Comparison of ENCODE assay signal across 1 cellular context in the genomic region with DNA sequence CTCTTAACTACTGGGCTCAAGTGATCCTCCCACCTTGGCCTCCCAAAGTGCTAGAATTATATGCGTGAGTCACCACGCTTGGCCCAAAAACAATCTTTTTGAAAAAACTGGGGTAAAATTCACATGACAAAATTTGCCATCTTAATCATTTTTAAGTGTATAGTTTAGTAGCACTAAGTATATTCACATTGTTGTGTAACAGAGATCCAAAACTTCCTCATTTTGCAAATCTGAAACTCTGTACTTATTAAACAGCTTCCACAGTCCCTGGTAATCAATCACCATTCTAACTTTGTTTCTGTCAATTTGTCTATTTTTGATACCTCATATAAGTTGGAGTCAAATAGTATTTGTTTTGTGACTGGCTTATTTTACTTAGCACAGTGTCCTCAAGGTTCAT.
TF ChIP-seq lines count a peak whose summit lies in the region.

No MANE protein-coding gene starts in this region.

TF ChIP-seq in HepG2, 621 proteins besides CTCF, POLR2A, EP300 and RAD21:
- TF ChIP-seq MTA3 (CRISPR knock-in tag; IDR thresholded peaks at IDR 0.05) (no peak), ZNF639 (CRISPR knock-in tag; conservative IDR thresholded peaks at IDR 0.05) (no peak), ZFP36 (IDR thresholded peaks at IDR 0.05; ENCODE audit: borderline replicate concordance, low read depth, low read length, partially characterized antibody) (no peak), TFDP2 (CRISPR knock-in tag; IDR thresholded peaks at IDR 0.05) (no peak)
